Comparison of ENCODE assay signal across 8 cellular contexts in the genomic region with DNA sequence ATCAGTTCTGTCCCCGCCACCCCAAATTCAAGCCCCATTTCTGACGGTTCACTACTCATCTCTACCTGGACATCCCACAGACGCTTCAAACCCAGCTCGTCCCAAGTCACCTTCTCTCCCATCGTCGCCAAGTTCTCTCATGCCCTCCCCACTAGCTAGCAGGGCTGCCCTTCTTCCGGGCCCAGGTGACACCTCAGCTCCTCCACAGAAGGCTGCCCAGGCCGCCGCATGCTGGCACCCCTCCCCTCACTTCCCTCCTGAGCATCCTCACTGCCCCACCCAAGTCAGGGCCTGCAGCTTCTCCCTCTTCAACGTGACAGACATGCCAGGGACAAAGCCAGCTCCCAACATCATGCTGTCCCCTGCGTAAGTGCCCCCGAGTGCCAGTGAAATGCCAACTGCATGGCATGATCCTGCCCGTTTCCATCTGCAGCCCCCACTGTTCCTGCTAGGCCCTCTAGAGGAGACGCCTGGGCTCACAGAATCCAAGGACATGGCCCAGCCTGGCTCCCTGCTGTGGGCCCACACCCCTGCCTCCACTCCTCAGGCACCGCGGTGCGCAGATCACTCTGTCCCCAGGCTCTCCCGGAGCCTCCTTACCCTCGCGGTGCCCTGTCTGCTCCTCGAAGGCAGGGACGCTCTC. TPM values are rescaled to one million over a fixed set of nuclear protein-coding genes. Genes with fewer than 3 reads are reported as not detected.
DNase-seq lines count a peak whose midpoint lies in the region; ATAC-seq and TF ChIP-seq lines count a peak whose summit lies in the region.
"Had no signal": no experiment of that assay in that cellular context is flagged by ENCODE, and none has a peak within 500 bp of the region (broad histone marks: within the 10 kb centered on the region; RNA-seq: fewer than 3 reads in every experiment).

No MANE protein-coding gene starts in this region.

- H3K4me1 Mint-ChIP-seq in IgD-negative memory B cell = peaks cover 13 to 21% (median 19%) of the 10 kb centered on the region in 3 donors
- peaks cover 21% of the 10 kb centered on the region for H3K4me1 Mint-ChIP-seq in activated T-helper 17 cell treated with anti-CD3 and anti-CD28 coated beads, Interleukin-2, amount 50 U/mL, for 72 hours

- peak overlapping the region in 9 of 10 donors; percentile 22 to 90 (median 68) for H3K27ac ChIP-seq in heart right ventricle
- H3K27ac ChIP-seq in spleen = peak overlapping the region in 6 of 8 donors; percentile 55 to 86 (median 72)

- DNase-seq in heart right ventricle (no peak), spleen (no peak), NCI-H1105 treated with DMSO at 0.1 percent for 48 hours (lab: John Stamatoyannopoulos, UW) (no peak), inferior parietal cortex (ENCODE audit: extremely low spot score) (no peak), NCI-H1694 (lab: John Stamatoyannopoulos, UW) (no peak)

- no peak for TF ChIP-seq POLR2A in spleen (IDR thresholded peaks at IDR 0.05)

- H3K4me1 ChIP-seq in heart right ventricle (peaks cover 15 to 68% (median 56%) of the 10 kb centered on the region in 9 donors), spleen (peaks cover 0 to 66% (median 43%) of the 10 kb centered on the region in 6 donors)

- peak in 2 of 9 donors; percentile 4 to 16 for TF ChIP-seq CTCF in heart right ventricle (IDR thresholded peaks at IDR 0.05)
- TF ChIP-seq CTCF in spleen (IDR thresholded peaks at IDR 0.05 in 8 of 11, conservative IDR thresholded peaks at IDR 0.05 in 3 of 11) = no peak

- no peaks in the 10 kb centered on the region for H3K9me3 ChIP-seq in heart right ventricle
- no peaks in the 10 kb centered on the region for H3K9me3 ChIP-seq in spleen

- H3K4me3 Mint-ChIP-seq in IgD-negative memory B cell = peak overlapping the region in 3 of 4 donors; percentile 5 to 83 (median 19)
- H3K4me3 Mint-ChIP-seq in activated T-helper 17 cell treated with anti-CD3 and anti-CD28 coated beads, Interleukin-2, amount 50 U/mL, for 72 hours = peak overlapping the region; percentile 84
- H3K4me3 Mint-ChIP-seq: brain had no signal

- H3K27me3 ChIP-seq in heart right ventricle (no peaks in the 10 kb centered on the region), spleen (replicated peaks in 1 of 7) (peaks cover 0 to 2% (median 0%) of the 10 kb centered on the region in 7 donors)

- no peaks in the 10 kb centered on the region for H3K27me3 Mint-ChIP-seq in IgD-negative memory B cell
- H3K27me3 Mint-ChIP-seq in activated T-helper 17 cell treated with anti-CD3 and anti-CD28 coated beads, Interleukin-2, amount 50 U/mL, for 72 hours = no peaks in the 10 kb centered on the region

- WGBS in heart right ventricle, 2 donors = 53 to 55% methylated on average over 22 of the region's 22 CpGs
- WGBS in spleen, 5 donors = 68 to 79% (median 74%) methylated on average over 20 to 22 of the region's 22 CpGs

- no peaks in the 10 kb centered on the region for H3K36me3 Mint-ChIP-seq in IgD-negative memory B cell
- H3K36me3 Mint-ChIP-seq in activated T-helper 17 cell treated with anti-CD3 and anti-CD28 coated beads, Interleukin-2, amount 50 U/mL, for 72 hours (ENCODE audit: low read depth) = no peaks in the 10 kb centered on the region
- H3K36me3 Mint-ChIP-seq: brain had no signal

- H3K9me3 Mint-ChIP-seq in IgD-negative memory B cell = no peaks in the 10 kb centered on the region
- H3K9me3 Mint-ChIP-seq in activated T-helper 17 cell treated with anti-CD3 and anti-CD28 coated beads, Interleukin-2, amount 50 U/mL, for 72 hours = no peaks in the 10 kb centered on the region
- H3K9me3 Mint-ChIP-seq: brain had no signal

- H3K36me3 ChIP-seq in heart right ventricle = peaks cover 0 to 5% (median 0%) of the 10 kb centered on the region in 9 donors
- H3K36me3 ChIP-seq in spleen = peaks cover 0 to 6% (median 0%) of the 10 kb centered on the region in 6 donors

- peak overlapping the region in 2 of 10 donors; percentile 6 to 12 for H3K4me3 ChIP-seq in heart right ventricle
- H3K4me3 ChIP-seq in spleen = peak overlapping the region in 1 of 8 donors; percentile 44

- ATAC-seq in activated T-helper 17 cell treated with anti-CD3 and anti-CD28 coated beads, Interleukin-2, amount 50 U/mL, for 72 hours (replicated peaks) = peak; percentile 55
- ATAC-seq in heart right ventricle = peak in 4 of 8 donors; percentile 21 to 35 (median 24)

- H3K27ac Mint-ChIP-seq in IgD-negative memory B cell = peak overlapping the region; percentile 23 to 85 (median 41)
- H3K27ac Mint-ChIP-seq in activated T-helper 17 cell treated with anti-CD3 and anti-CD28 coated beads, Interleukin-2, amount 50 U/mL, for 72 hours = peak overlapping the region; percentile 97

- intact Hi-C loops in heart right ventricle (cut with DNase I) = loop anchor here in 3 of 10 donors (5.0 kb wide), 1 partner anchor 37 kb away; a partner anchor contains a TSS
- intact Hi-C loops in spleen (cut with DNase I; ENCODE audit: low total_unique reads) = no loop called here

RNA-seq across cellular contexts. Expression of a gene that starts 5.9 kb away (rescaled TPM):
- polyA plus RNA-seq in IgD-negative memory B cell (1.5 TPM), heart right ventricle (10 to 100 TPM in 1 of 2 donors, 1 to 10 TPM in 1; 7.8 to 12.2 TPM), spleen (1 to 10 TPM; 2.6 to 6.6 (median 4.0) TPM)
- total RNA-seq in activated T-helper 17 cell treated with anti-CD3 and anti-CD28 coated beads, Interleukin-2, amount 50 U/mL, for 72 hours = 10 to 100 TPM in 1 of 2 donors, 1 to 10 TPM in 1; 6.7 to 10.8 TPM
- total RNA-seq in heart right ventricle (10 to 100 TPM in 4 of 10 donors, 1 to 10 TPM in 6; 5.5 to 22.8 (median 8.5) TPM), spleen (10 to 100 TPM; 10.1 to 36.4 (median 13.6) TPM)

RNA-seq across cellular contexts. Expression of a gene that starts 36.6 kb away (rescaled TPM):
- polyA plus RNA-seq in IgD-negative memory B cell (2.0 TPM), heart right ventricle (10 to 100 TPM in 1 of 2 donors, 1 to 10 TPM in 1; 3.0 to 10.1 TPM), spleen (1 to 10 TPM in 2 of 3 donors, under 1 TPM in 1; 0.61 to 5.1 (median 1.3) TPM)
- 1 to 10 TPM in 1 of 2 donors, under 1 TPM in 1; 0.61 to 1.4 TPM for total RNA-seq in activated T-helper 17 cell treated with anti-CD3 and anti-CD28 coated beads, Interleukin-2, amount 50 U/mL, for 72 hours
- total RNA-seq in heart right ventricle (10 to 100 TPM in 9 of 10 donors, 1 to 10 TPM in 1; 2.0 to 25.8 (median 13.2) TPM), spleen (10 to 100 TPM in 4 of 7 donors, 1 to 10 TPM in 3; 6.1 to 17.3 (median 10.1) TPM)
